Comparison of ENCODE assay signal across 1 cellular context in genomic region chr12:28699029-28699428, GRCh38.
TF ChIP-seq lines count a peak whose summit lies in the region.

No MANE protein-coding gene starts in this region.

TF ChIP-seq in GM12878, 131 proteins besides CTCF, POLR2A, EP300 and RAD21 (continued from another document):
- no peak for TF ChIP-seq ZNF687 (IDR thresholded peaks at IDR 0.05)
- no peak for TF ChIP-seq ZBTB11 (CRISPR knock-in tag; IDR thresholded peaks at IDR 0.05)
- no peak for TF ChIP-seq ZNF274 (IDR thresholded peaks at IDR 0.05; ENCODE audit: insufficient read depth, insufficient read length)
- no peak for TF ChIP-seq CHD2 (IDR thresholded peaks at IDR 0.05; ENCODE audit: borderline replicate concordance, low read depth, low read length)
- no peak for TF ChIP-seq TCF3 (IDR thresholded peaks at IDR 0.05; ENCODE audit: borderline replicate concordance, insufficient read depth, low read depth, low read length)
- no peak for TF ChIP-seq MTA2 (IDR thresholded peaks at IDR 0.05; ENCODE audit: low read depth)
- TF ChIP-seq ZZZ3 (IDR thresholded peaks at IDR 0.05; ENCODE audit: control insufficient read depth, insufficient read length, low read depth), result no peak
- TF ChIP-seq RAD51 (IDR thresholded peaks at IDR 0.05), result no peak
